ENCODE assay signal across 9 cellular contexts in genomic region chr12:104055686-104056388, GRCh38. TPM values are rescaled to one million over a fixed set of nuclear protein-coding genes. Genes with fewer than 3 reads are reported as not detected.
DNase-seq lines count a peak whose midpoint lies in the region; ATAC-seq lines count a peak whose summit lies in the region.
"Had no signal": no experiment of that assay in that cellular context is flagged by ENCODE, and none has a peak within 500 bp of the region (broad histone marks: within the 10 kb centered on the region; RNA-seq: fewer than 3 reads in every experiment).

No MANE protein-coding gene starts in this region.

- DNase-seq in NCI-H1694 (lab: John Stamatoyannopoulos, UW): peak; percentile 76
- peak; percentile 16 for DNase-seq in adipocyte (ENCODE audit: low read depth)
- DNase-seq in right cardiac atrium: peak; percentile 72 to 88 (median 87)
- no peak for DNase-seq in stimulated activated CD4-positive, alpha-beta T cell treated with anti-CD3 and anti-CD28 coated beads, Interleukin-2, amount 100 ng/mL, for 24 hours
- no peak for DNase-seq in stimulated activated naive CD8-positive, alpha-beta T cell treated with anti-CD3 and anti-CD28 coated beads, Interleukin-15, Interleukin-2, amounts not matched to agents 100 U/mL and 50 U/mL, for 24 hours
- no peak for DNase-seq in activated CD4-positive, alpha-beta memory T cell treated with anti-CD3 and anti-CD28 coated beads, Interleukin-2, amount 10 ng/mL, durations not matched to agents 7 days and 5 days
- no peak for DNase-seq in stimulated activated CD4-positive, alpha-beta T cell treated with anti-CD3 and anti-CD28 coated beads, Interleukin-2, amount 100 ng/mL, for 48 hours

- H3K9me3 ChIP-seq in adipocyte (ENCODE audit: control insufficient read depth, low read length) (no peaks in the 10 kb centered on the region), right cardiac atrium (ENCODE audit: control insufficient read depth, low read length) (no peaks in the 10 kb centered on the region)
- H3K9me3 ChIP-seq: neutrophil had no signal

- no peaks in the 10 kb centered on the region for H3K4me1 Mint-ChIP-seq in activated CD4-positive, alpha-beta memory T cell treated with anti-CD3 and anti-CD28 coated beads, Interleukin-2, amount 10 ng/mL, durations not matched to agents 7 days and 5 days

- H3K27me3 Mint-ChIP-seq in activated CD4-positive, alpha-beta memory T cell treated with anti-CD3 and anti-CD28 coated beads, Interleukin-2, amount 10 ng/mL, durations not matched to agents 7 days and 5 days: peaks cover 56% of the 10 kb centered on the region

- peak overlapping the region; percentile 11 for H3K27ac ChIP-seq in right cardiac atrium (ENCODE audit: low read length)
- H3K27ac ChIP-seq: neutrophil had no signal

- no peaks in the 10 kb centered on the region for H3K36me3 Mint-ChIP-seq in activated CD4-positive, alpha-beta memory T cell treated with anti-CD3 and anti-CD28 coated beads, Interleukin-2, amount 10 ng/mL, durations not matched to agents 7 days and 5 days (ENCODE audit: low read depth)

- no peak overlapping the region for H3K4me3 Mint-ChIP-seq in activated CD4-positive, alpha-beta memory T cell treated with anti-CD3 and anti-CD28 coated beads, Interleukin-2, amount 10 ng/mL, durations not matched to agents 7 days and 5 days

- H3K4me1 ChIP-seq in adipocyte (ENCODE audit: control insufficient read depth, insufficient read depth, low read length): peaks cover 12% of the 10 kb centered on the region
- H3K4me1 ChIP-seq in right cardiac atrium (ENCODE audit: control insufficient read depth, insufficient read depth, low read length): no peaks in the 10 kb centered on the region

- no peak overlapping the region for H3K4me3 ChIP-seq in adipocyte (ENCODE audit: low read length)
- H3K4me3 ChIP-seq in right cardiac atrium (ENCODE audit: low read length): no peak overlapping the region

- no peak overlapping the region for H3K27ac Mint-ChIP-seq in activated CD4-positive, alpha-beta memory T cell treated with anti-CD3 and anti-CD28 coated beads, Interleukin-2, amount 10 ng/mL, durations not matched to agents 7 days and 5 days

- intact Hi-C loops in right cardiac atrium (cut with DNase I): no loop called here

- H3K9ac ChIP-seq in adipocyte (ENCODE audit: low read length): no peak overlapping the region

- WGBS in right cardiac atrium: 14% methylated on average over 5 of the region's 5 CpGs

- CTCF ChIA-PET in activated CD4-positive, alpha-beta memory T cell treated with anti-CD3 and anti-CD28 coated beads, Interleukin-2, amount 10 ng/mL, durations not matched to agents 7 days and 5 days (lab: Charles Lee): interaction anchor here (7.3 kb wide), 1 partner anchor 53 kb away, joined by 98 read pairs; no protein-coding TSS in a partner anchor

- POLR2A ChIA-PET in activated CD4-positive, alpha-beta memory T cell treated with anti-CD3 and anti-CD28 coated beads, Interleukin-2, amount 10 ng/mL, durations not matched to agents 7 days and 5 days (lab: Charles Lee): no interaction called here

- no peaks in the 10 kb centered on the region for H3K9me3 Mint-ChIP-seq in activated CD4-positive, alpha-beta memory T cell treated with anti-CD3 and anti-CD28 coated beads, Interleukin-2, amount 10 ng/mL, durations not matched to agents 7 days and 5 days

- no peaks in the 10 kb centered on the region for H3K36me3 ChIP-seq in adipocyte (ENCODE audit: control insufficient read depth, insufficient read depth, low read length, severe bottlenecking)
- H3K36me3 ChIP-seq: neutrophil had no signal

- no peaks in the 10 kb centered on the region for H3K27me3 ChIP-seq in adipocyte (replicated peaks; ENCODE audit: control insufficient read depth, insufficient read depth, low read length)
- H3K27me3 ChIP-seq in right cardiac atrium (ENCODE audit: control insufficient read depth, insufficient read depth): no peaks in the 10 kb centered on the region

- ATAC-seq in right cardiac atrium: peak; percentile 93 to 97
- ATAC-seq in stimulated activated naive CD8-positive, alpha-beta T cell treated with anti-CD3 and anti-CD28 coated beads, Interleukin-15, Interleukin-2, amounts not matched to agents 100 U/mL and 50 U/mL, for 24 hours: no peak
- ATAC-seq: HCT116 had no signal

RNA-seq across cellular contexts. Expression of gene GLT8D2, which starts 5.8 kb away (rescaled TPM):
- total RNA-seq in right cardiac atrium: 10 to 100 TPM in 2 of 4 donors, 1 to 10 TPM in 2; 8.7 to 14.4 (median 11.4) TPM
- polyA plus RNA-seq in right cardiac atrium: 9.9 TPM
- not detected for total RNA-seq in activated CD4-positive, alpha-beta memory T cell treated with anti-CD3 and anti-CD28 coated beads, Interleukin-2, amount 10 ng/mL, durations not matched to agents 7 days and 5 days

RNA-seq across cellular contexts. Expression of gene HCFC2, which starts 8.5 kb away (rescaled TPM):
- 10 to 100 TPM; 10.2 to 11.0 (median 10.6) TPM for total RNA-seq in right cardiac atrium
- polyA plus RNA-seq in right cardiac atrium: 4.1 TPM
- total RNA-seq in activated CD4-positive, alpha-beta memory T cell treated with anti-CD3 and anti-CD28 coated beads, Interleukin-2, amount 10 ng/mL, durations not matched to agents 7 days and 5 days: 10 to 100 TPM; 15.8 to 17.7 TPM

Comparison
In these comparisons a context has a peak if more than half of its experiments do, and no peak if none do; other contexts are left out.
1. DNase-seq: peak in NCI-H1694 (single experiment), adipocyte (single experiment) and right cardiac atrium (3 of 3); none in stimulated activated CD4-positive, alpha-beta T cell treated with anti-CD3 and anti-CD28 coated beads, Interleukin-2, amount 100 ng/mL, for 24 hours (0 of 2), stimulated activated naive CD8-positive, alpha-beta T cell treated with anti-CD3 and anti-CD28 coated beads, Interleukin-15, Interleukin-2, amounts not matched to agents 100 U/mL and 50 U/mL, for 24 hours (single experiment), activated CD4-positive, alpha-beta memory T cell treated with anti-CD3 and anti-CD28 coated beads, Interleukin-2, amount 10 ng/mL, durations not matched to agents 7 days and 5 days (single experiment) and stimulated activated CD4-positive, alpha-beta T cell treated with anti-CD3 and anti-CD28 coated beads, Interleukin-2, amount 100 ng/mL, for 48 hours (0 of 2).
2. RNA of gene GLT8D2, which starts 5.8 kb away (total RNA-seq): 8.7 to 14.4 TPM in right cardiac atrium; not detected in activated CD4-positive, alpha-beta memory T cell treated with anti-CD3 and anti-CD28 coated beads, Interleukin-2, amount 10 ng/mL, durations not matched to agents 7 days and 5 days; every median in the first group is over 4 times any median in the second.